10 cellular contexts compared by ENCODE assay signal in the genomic region with DNA sequence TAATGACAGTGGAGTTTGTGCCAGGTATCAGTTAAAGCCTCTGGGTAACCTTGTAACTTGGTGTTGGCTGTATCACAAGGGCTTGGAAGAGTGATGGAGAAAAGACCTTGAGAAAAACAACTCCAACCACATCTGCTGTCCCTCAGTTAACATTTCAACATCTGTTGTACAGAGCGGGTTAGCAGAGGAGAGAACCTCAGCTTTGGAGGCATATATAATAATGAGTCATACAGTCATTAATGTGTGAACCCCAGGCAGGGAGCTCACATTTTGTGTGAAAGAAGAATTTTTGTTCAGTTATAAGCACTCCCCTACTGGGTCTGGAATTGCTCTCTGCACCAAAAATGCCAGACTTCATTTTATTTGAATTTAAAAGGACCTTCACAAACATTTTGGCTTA.
"Had no signal": no experiment of that assay in that cellular context is flagged by ENCODE, and none has a peak within 500 bp of the region (broad histone marks: within the 10 kb centered on the region; RNA-seq: fewer than 3 reads in every experiment).

No MANE protein-coding gene starts in this region.

- H3K4me1 ChIP-seq: colonic mucosa, left ventricle myocardium inferior, pancreas had no signal

- H3K4me3 ChIP-seq: cardiac muscle cell, colonic mucosa, left ventricle myocardium inferior, pancreas had no signal

- ATAC-seq: activated CD4-positive, CD25-positive, alpha-beta regulatory T cell treated with anti-CD3 and anti-CD28 coated beads, Interleukin-2, amount 50 U/mL, for 24 hours; pancreas had no signal

- H3K9me3 ChIP-seq: colonic mucosa, left ventricle myocardium inferior, pancreas had no signal

- H3K27ac Mint-ChIP-seq: activated T-helper 2 cell treated with anti-CD3 and anti-CD28 coated beads, Interferon-gamma antibody, Interleukin-2, Interleukin-4, amounts not matched to agents 10 μg/mL and 5 μg/mL and 100 μg/mL, durations not matched to agents 14 hours and 24 hours and 36 hours had no signal

- H3K9me3 Mint-ChIP-seq: activated T-helper 2 cell treated with anti-CD3 and anti-CD28 coated beads, Interferon-gamma antibody, Interleukin-2, Interleukin-4, amounts not matched to agents 10 μg/mL and 5 μg/mL and 100 μg/mL, durations not matched to agents 14 hours and 24 hours and 36 hours had no signal

- DNase-seq: activated naive CD4-positive, alpha-beta T cell treated with anti-CD3 and anti-CD28 coated beads, Interleukin-2, amount 50 U/mL, for 16 hours; amygdala; colonic mucosa; left ventricle myocardium inferior; mesendoderm; pancreas had no signal

- FAIRE-seq: keratinocyte, pancreas had no signal

- H3K36me3 ChIP-seq: cardiac muscle cell, colonic mucosa, left ventricle myocardium inferior, pancreas had no signal

- H3K27me3 ChIP-seq: cardiac muscle cell, colonic mucosa, pancreas had no signal

- H3K27ac ChIP-seq: cardiac muscle cell, colonic mucosa, left ventricle myocardium inferior, pancreas had no signal
